13 cellular contexts compared by ENCODE assay signal in the genomic region with DNA sequence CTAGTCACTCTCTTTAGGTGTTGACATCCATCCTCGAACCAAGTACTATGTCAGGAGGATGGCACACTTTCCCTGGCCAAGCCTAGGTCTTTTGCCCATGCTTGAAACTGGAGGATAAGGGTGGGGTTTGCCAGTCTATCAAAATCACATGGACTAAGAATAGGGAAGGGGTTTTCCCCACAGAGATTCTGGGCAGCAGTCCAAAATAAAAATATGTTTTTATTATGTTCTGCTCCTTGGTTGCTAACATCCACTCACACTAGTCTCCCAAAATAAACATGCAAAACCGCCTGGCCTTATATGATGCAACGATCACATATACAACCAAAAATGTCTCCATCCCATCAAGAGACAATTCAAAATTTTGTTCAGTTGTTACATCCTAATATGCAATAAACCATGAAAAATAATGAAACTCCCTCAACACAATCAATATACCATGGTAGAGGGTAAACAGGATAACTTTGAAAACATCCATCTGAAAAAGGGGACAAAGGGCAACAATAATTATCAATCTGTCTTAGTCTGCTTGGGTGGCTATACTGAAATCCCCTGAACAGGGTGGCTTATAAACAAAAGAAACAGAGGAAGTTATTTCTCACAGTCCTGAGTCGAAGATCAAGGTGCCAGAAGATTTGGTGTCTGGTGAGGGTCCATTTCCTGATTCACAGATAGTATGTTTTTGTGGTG.
DNase-seq lines count a peak whose midpoint lies in the region; ATAC-seq and TF ChIP-seq lines count a peak whose summit lies in the region.
"Had no signal": no experiment of that assay in that cellular context is flagged by ENCODE, and none has a peak within 500 bp of the region (broad histone marks: within the 10 kb centered on the region; RNA-seq: fewer than 3 reads in every experiment).

No MANE protein-coding gene starts in this region.

- ATAC-seq in effector memory CD8-positive, alpha-beta T cell (replicated peaks), result peak; percentile 29
- ATAC-seq in GM19455 (IDR thresholded peaks at IDR 0.05; ENCODE audit: unreplicated experiment), result no peak
- ATAC-seq: gastroesophageal sphincter, HCT116 had no signal

- TF ChIP-seq CTCF in progenitor cell of endocrine pancreas (IDR thresholded peaks at IDR 0.05; ENCODE audit: unreplicated experiment), result no peak

- H3K27ac Mint-ChIP-seq in effector memory CD8-positive, alpha-beta T cell, result no peak overlapping the region
- no peak overlapping the region for H3K27ac Mint-ChIP-seq in progenitor cell of endocrine pancreas

- H3K36me3 Mint-ChIP-seq in effector memory CD8-positive, alpha-beta T cell (ENCODE audit: insufficient read depth), result no peaks in the 10 kb centered on the region
- no peaks in the 10 kb centered on the region for H3K36me3 Mint-ChIP-seq in progenitor cell of endocrine pancreas (ENCODE audit: insufficient read depth)

- no peak overlapping the region for H3K4me3 Mint-ChIP-seq in effector memory CD8-positive, alpha-beta T cell
- H3K4me3 Mint-ChIP-seq in progenitor cell of endocrine pancreas (ENCODE audit: low read depth), result no peak overlapping the region

- H3K4me1 Mint-ChIP-seq in effector memory CD8-positive, alpha-beta T cell (ENCODE audit: low read depth in 2 of 2), result peaks cover 6 to 10% of the 10 kb centered on the region in 2 donors
- no peaks in the 10 kb centered on the region for H3K4me1 Mint-ChIP-seq in progenitor cell of endocrine pancreas (ENCODE audit: low read depth)

- DNase-seq in EL, result peak; percentile 39
- DNase-seq in NCI-H1694 (lab: John Stamatoyannopoulos, UW), result peak; percentile 11
- DNase-seq in effector memory CD8-positive, alpha-beta T cell, result no peak
- DNase-seq in myocyte (ENCODE audit: low read depth), result peak; percentile 78
- no peak for DNase-seq in progenitor cell of endocrine pancreas (ENCODE audit: low spot score, unreplicated experiment)
- no peak for DNase-seq in NCI-H2227 (lab: John Stamatoyannopoulos, UW; ENCODE audit: unreplicated experiment)
- DNase-seq: anterior cingulate cortex; NCI-H187; stimulated activated naive CD4-positive, alpha-beta T cell treated with Interleukin-2 at 50 U/mL for 16 hours; SW 1271 had no signal

- no peaks in the 10 kb centered on the region for H3K9me3 Mint-ChIP-seq in effector memory CD8-positive, alpha-beta T cell
- no peaks in the 10 kb centered on the region for H3K9me3 Mint-ChIP-seq in progenitor cell of endocrine pancreas (ENCODE audit: low read depth)

- peaks cover 3 to 5% of the 10 kb centered on the region in 2 donors for H3K27me3 Mint-ChIP-seq in effector memory CD8-positive, alpha-beta T cell
- H3K27me3 Mint-ChIP-seq in progenitor cell of endocrine pancreas, result no peaks in the 10 kb centered on the region

Comparison
In these comparisons a context has a peak if more than half of its experiments do, and no peak if none do; other contexts are left out.
1. DNase-seq: peak in EL (single experiment), NCI-H1694 (single experiment) and myocyte (single experiment); none in effector memory CD8-positive, alpha-beta T cell (0 of 3), progenitor cell of endocrine pancreas (single experiment) and NCI-H2227 (single experiment).